26 cellular contexts compared by ENCODE assay signal in the genomic region with DNA sequence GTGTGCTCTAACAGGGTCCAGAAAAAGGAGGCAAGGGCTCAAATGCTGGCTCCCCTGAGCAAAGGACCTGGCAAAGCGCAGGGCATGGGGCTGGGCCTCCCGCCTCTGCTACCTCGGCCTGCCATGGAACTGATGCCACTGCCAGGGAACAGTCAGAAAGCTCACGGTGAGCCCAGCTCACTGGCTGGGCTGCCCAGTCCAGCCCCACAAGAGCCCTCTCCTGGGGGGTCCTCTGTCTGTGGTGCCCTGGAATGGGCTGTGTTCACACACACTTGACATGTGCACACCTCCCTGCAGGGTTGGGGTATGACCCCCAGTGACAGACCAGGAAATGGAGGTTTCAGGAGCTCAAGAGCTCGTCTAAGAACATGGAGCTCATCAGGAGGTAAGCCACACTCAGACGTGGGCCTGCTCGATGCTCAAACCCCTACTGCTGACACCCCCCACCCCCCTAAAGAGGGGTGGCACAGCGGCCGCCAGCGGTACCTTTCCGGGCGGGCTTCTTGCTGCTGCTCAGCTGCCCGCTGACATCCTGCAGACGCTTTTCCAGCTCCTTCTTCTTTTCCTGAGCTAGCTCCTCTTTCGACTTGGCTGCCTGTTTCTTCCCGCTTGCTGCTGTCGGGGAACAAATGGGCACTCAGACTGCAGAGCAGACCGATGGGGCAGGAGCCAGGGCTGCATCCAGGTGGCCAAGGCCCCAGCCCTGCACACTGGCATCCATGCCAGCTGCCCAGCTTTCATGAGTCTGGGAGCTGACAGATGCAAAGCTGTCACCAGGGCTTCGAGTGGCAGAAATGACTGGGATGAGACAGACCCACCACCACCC.
"Had no signal": no experiment of that assay in that cellular context is flagged by ENCODE, and none has a peak within 500 bp of the region (broad histone marks: within the 10 kb centered on the region; RNA-seq: fewer than 3 reads in every experiment).

No MANE protein-coding gene starts in this region.

- H3K4me1 ChIP-seq: breast epithelium, parathyroid adenoma, right atrium auricular region, vagina had no signal

- H3K9ac ChIP-seq: parathyroid adenoma had no signal

- H3K4me3 ChIP-seq: breast epithelium, coronary artery, dorsolateral prefrontal cortex, right atrium auricular region, testis, vagina had no signal

- H3K9me3 ChIP-seq: breast epithelium, testis had no signal

- H3K9me3 Mint-ChIP-seq: activated T-helper 17 cell treated with anti-CD3 and anti-CD28 coated beads, Interleukin-2, amount 50 U/mL, for 72 hours; T-helper 2 cell treated with Interferon-gamma antibody and Interleukin-4, amounts not matched to agents 5 μg/mL and 100 μg/mL, for 36 hours; type B pancreatic cell had no signal

- DNase-seq: activated CD4-positive, alpha-beta memory T cell treated with anti-CD3 and anti-CD28 coated beads for 36 hours; activated CD4-positive, alpha-beta T cell treated with anti-CD3 and anti-CD28 coated beads for 4 hours; activated CD8-positive, alpha-beta memory T cell treated with anti-CD3 and anti-CD28 coated beads, Interleukin-2, amount 50 U/mL, for 4 hours; activated gamma-delta T cell treated with Interleukin-2 at 50 U/mL for 16 hours; activated T-cell treated with anti-CD3 and anti-CD28 coated beads, Interleukin-2, amount 50 U/mL, for 1 hour; effector memory CD4-positive, alpha-beta T cell; islet precursor cell; left cardiac atrium; left ventricle myocardium superior; mammary epithelial cell; stimulated activated CD4-positive, alpha-beta T cell treated with anti-CD3 and anti-CD28 coated beads, Interleukin-2, amount 100 ng/mL, for 48 hours; stimulated activated naive CD4-positive, alpha-beta T cell treated with Interleukin-2 at 50 U/mL for 16 hours; T-helper 1 cell; testis had no signal

- H2AFZ ChIP-seq: parathyroid adenoma had no signal

- ATAC-seq: activated naive CD4-positive, alpha-beta T cell treated with anti-CD3 and anti-CD28 coated beads, Interleukin-2, amount 50 U/mL, for 72 hours; activated T-helper 17 cell treated with anti-CD3 and anti-CD28 coated beads, Interleukin-2, amount 50 U/mL, for 72 hours; left cardiac atrium; left ventricle myocardium superior had no signal

- H3K4me3 Mint-ChIP-seq: activated CD4-positive, alpha-beta memory T cell treated with anti-CD3 and anti-CD28 coated beads for 36 hours; activated T-helper 17 cell treated with anti-CD3 and anti-CD28 coated beads, Interleukin-2, amount 50 U/mL, for 72 hours; central memory CD8-positive, alpha-beta T cell; nephron; T-helper 2 cell treated with Interferon-gamma antibody and Interleukin-4, amounts not matched to agents 5 μg/mL and 100 μg/mL, for 36 hours; type B pancreatic cell had no signal

- H3K4me1 Mint-ChIP-seq: activated T-helper 17 cell treated with anti-CD3 and anti-CD28 coated beads, Interleukin-2, amount 50 U/mL, for 72 hours; central memory CD8-positive, alpha-beta T cell; nephron had no signal

- H3K27ac Mint-ChIP-seq: activated CD4-positive, alpha-beta memory T cell treated with anti-CD3 and anti-CD28 coated beads for 36 hours; activated naive CD4-positive, alpha-beta T cell treated with anti-CD3 and anti-CD28 coated beads, Interleukin-2, amount 50 U/mL, for 72 hours; activated T-helper 17 cell treated with anti-CD3 and anti-CD28 coated beads, Interleukin-2, amount 50 U/mL, for 72 hours; nephron; T-helper 2 cell treated with Interferon-gamma antibody and Interleukin-4, amounts not matched to agents 5 μg/mL and 100 μg/mL, for 36 hours; type B pancreatic cell had no signal

- H3K27me3 Mint-ChIP-seq: activated CD4-positive, alpha-beta memory T cell treated with anti-CD3 and anti-CD28 coated beads for 36 hours; activated T-helper 17 cell treated with anti-CD3 and anti-CD28 coated beads, Interleukin-2, amount 50 U/mL, for 72 hours; central memory CD8-positive, alpha-beta T cell; type B pancreatic cell had no signal

- H3K27ac ChIP-seq: breast epithelium, coronary artery, parathyroid adenoma, right atrium auricular region, testis, vagina had no signal

- H3K27me3 ChIP-seq: breast epithelium, dorsolateral prefrontal cortex, right atrium auricular region, testis, vagina had no signal
